7 cellular contexts compared by ENCODE assay signal in genomic region chr19:3852614-3853254, GRCh38.
DNase-seq lines count a peak whose midpoint lies in the region; ATAC-seq and TF ChIP-seq lines count a peak whose summit lies in the region.

No MANE protein-coding gene starts in this region.

- ATAC-seq in DND-41 (ENCODE audit: insufficient read depth, low read depth), result no peak
- no peak for ATAC-seq in GM21526 (IDR thresholded peaks at IDR 0.05; ENCODE audit: low FRiP score, unreplicated experiment)

- DNase-seq in DND-41 (peak; percentile 14), HS-27A (ENCODE audit: low read depth) (peak; percentile 85), UCSD-AML1 (lab: John Stamatoyannopoulos, UW; ENCODE audit: unreplicated experiment) (peak; percentile 70), fibroblast of pulmonary artery (ENCODE audit: low read depth) (peak; percentile 82), NCI-H187 treated with DMSO at 0.1 percent for 48 hours (lab: John Stamatoyannopoulos, UW) (no peak)

- H3K4me3 ChIP-seq in DND-41 (ENCODE audit: low read depth in 1 of 2, low read length in 2 of 2) (no peak overlapping the region), fibroblast of pulmonary artery (replicated peaks; ENCODE audit: low read depth, low read length) (no peak overlapping the region), subcutaneous abdominal adipose tissue (ENCODE audit: low read depth in 1 of 5, low read length in 5 of 5) (peak overlapping the region in 3 of 5 donors; percentile 3 to 19 (median 17))

- H3K4me2 ChIP-seq in DND-41 (ENCODE audit: insufficient read depth, low read length), result no peak overlapping the region

- no peak overlapping the region for H2AFZ ChIP-seq in DND-41 (ENCODE audit: low read depth, low read length)

- H3K4me1 ChIP-seq in DND-41 (ENCODE audit: insufficient read depth, low read length) (no peaks in the 10 kb centered on the region), subcutaneous abdominal adipose tissue (ENCODE audit: control insufficient read depth in 5 of 5, insufficient read depth in 5 of 5, low read length in 5 of 5) (no peaks in the 10 kb centered on the region)

- no peak overlapping the region for H3K9ac ChIP-seq in DND-41 (ENCODE audit: low read depth, low read length)
- no peak overlapping the region for H3K9ac ChIP-seq in subcutaneous abdominal adipose tissue (ENCODE audit: low read length in 5 of 5)

- no peaks in the 10 kb centered on the region for H4K20me1 ChIP-seq in DND-41 (ENCODE audit: insufficient read depth, low read length)

- H3K27ac ChIP-seq in DND-41 (ENCODE audit: low read length), result no peak overlapping the region
- H3K27ac ChIP-seq in subcutaneous abdominal adipose tissue (ENCODE audit: low read depth, low read length), result no peak overlapping the region

- TF ChIP-seq CTCF in DND-41 (IDR thresholded peaks at IDR 0.05; ENCODE audit: borderline replicate concordance, extremely low read depth, low read length, poor library complexity, severe bottlenecking) (peak; percentile 43), fibroblast of pulmonary artery (IDR thresholded peaks at IDR 0.05; ENCODE audit: low read length, missing control alignments) (peak; percentile 37)

- H3K27me3 ChIP-seq in DND-41 (ENCODE audit: insufficient read depth, low read length, poor library complexity), result no peaks in the 10 kb centered on the region
- H3K27me3 ChIP-seq in subcutaneous abdominal adipose tissue (ENCODE audit: control insufficient read depth in 5 of 5, insufficient read depth in 4 of 5, low read length in 5 of 5), result peaks cover 0 to 7% (median 0%) of the 10 kb centered on the region in 5 donors

- H3K79me2 ChIP-seq in DND-41 (ENCODE audit: insufficient read depth, low read length), result no peaks in the 10 kb centered on the region

- no peaks in the 10 kb centered on the region for H3K9me3 ChIP-seq in DND-41 (ENCODE audit: insufficient read depth, low read length, severe bottlenecking)
- peaks cover 3 to 22% (median 21%) of the 10 kb centered on the region in 5 donors for H3K9me3 ChIP-seq in subcutaneous abdominal adipose tissue (ENCODE audit: control insufficient read depth in 5 of 5, low read length in 5 of 5)

- no peaks in the 10 kb centered on the region for H3K36me3 ChIP-seq in DND-41 (ENCODE audit: insufficient read depth, low read length)
- H3K36me3 ChIP-seq in subcutaneous abdominal adipose tissue (ENCODE audit: control insufficient read depth in 5 of 5, insufficient read depth in 5 of 5, low read length in 5 of 5), result no peaks in the 10 kb centered on the region

Comparison
In these comparisons a context has a peak if more than half of its experiments do, and no peak if none do; other contexts are left out.
1. H3K4me3 ChIP-seq: peak in subcutaneous abdominal adipose tissue (3 of 5); none in DND-41 (0 of 2) and fibroblast of pulmonary artery (single experiment).